Comparison of ENCODE assay signal across 18 cellular contexts in genomic region chr18:12608292-12608691, GRCh38. TPM values are rescaled to one million over a fixed set of nuclear protein-coding genes. Genes with fewer than 3 reads are reported as not detected.
DNase-seq lines count a peak whose midpoint lies in the region; ATAC-seq, FAIRE-seq and TF ChIP-seq lines count a peak whose summit lies in the region.
"Had no signal": no experiment of that assay in that cellular context is flagged by ENCODE, and none has a peak within 500 bp of the region (broad histone marks: within the 10 kb centered on the region; RNA-seq: fewer than 3 reads in every experiment).

No MANE protein-coding gene starts in this region.

- H3K27me3 ChIP-seq in bronchial epithelial cell (ENCODE audit: control insufficient read depth, insufficient read depth, low read length), result no peaks in the 10 kb centered on the region
- H3K27me3 ChIP-seq: body of pancreas, gastrocnemius medialis, vagina had no signal

- H3K36me3 ChIP-seq in bronchial epithelial cell (ENCODE audit: control insufficient read depth, insufficient read depth, low read length), result no peaks in the 10 kb centered on the region
- H3K36me3 ChIP-seq: gastrocnemius medialis, vagina had no signal

- FAIRE-seq in bronchial epithelial cell (lab: Jason Lieb, UNC), result no peak
- FAIRE-seq: GM12878 had no signal

- DNase-seq in AG10803 (ENCODE audit: low read depth) (peak; percentile 59), NCI-H460 (ENCODE audit: extremely low read depth, low read depth) (peak; percentile 13), bronchial epithelial cell (ENCODE audit: low read depth) (peak; percentile 91), fibroblast of villous mesenchyme (ENCODE audit: low read depth) (peak; percentile 57), NAMALWA (ENCODE audit: low spot score) (no peak), T-helper 1 cell (no peak), HPDE6-E6E7 (ENCODE audit: extremely low spot score) (no peak)
- DNase-seq: activated naive CD4-positive, alpha-beta T cell; body of pancreas; gastrocnemius medialis; H7; NCI-H1694 treated with DMSO at 0.1 percent for 48 hours; NCI-H446; SHP77 treated with DMSO at 0.1 percent for 48 hours; stimulated activated naive CD8-positive, alpha-beta T cell treated with anti-CD3 and anti-CD28 coated beads, Interleukin-15, amount 100 ng/mL, for 72 hours had no signal

- H3K4me3 ChIP-seq in AG10803 (ENCODE audit: low read length), result no peak overlapping the region
- no peak overlapping the region for H3K4me3 ChIP-seq in bronchial epithelial cell (ENCODE audit: low read depth, low read length)
- H3K4me3 ChIP-seq in fibroblast of villous mesenchyme (ENCODE audit: low read depth, low read length), result no peak overlapping the region
- H3K4me3 ChIP-seq: body of pancreas, gastrocnemius medialis, GM12878, vagina had no signal

- TF ChIP-seq CTCF in AG10803 (conservative IDR thresholded peaks at IDR 0.05; ENCODE audit: low read length) (no peak), bronchial epithelial cell (IDR thresholded peaks at IDR 0.05; ENCODE audit: insufficient read depth, low read length, severe bottlenecking) (no peak), fibroblast of villous mesenchyme (IDR thresholded peaks at IDR 0.05; ENCODE audit: insufficient read depth, low read depth, low read length) (no peak)

- no peak for ATAC-seq in GM18858 (IDR thresholded peaks at IDR 0.05; ENCODE audit: unreplicated experiment)
- ATAC-seq: body of pancreas; gastrocnemius medialis; GM12878; stimulated activated naive CD8-positive, alpha-beta T cell treated with anti-CD3 and anti-CD28 coated beads, Interleukin-15, amount 100 ng/mL, for 72 hours had no signal

RNA-seq across cellular contexts. Expression of gene SPIRE1, which starts 49.6 kb away (rescaled TPM):
- total RNA-seq in NCI-H460 (2014; rRNA removed; shearing (Covaris generic)), result 46.2 and 49.0 TPM in 2 replicates
- polyA plus RNA-seq in NCI-H460 (2014; cell fraction: nucleus; rRNA removed), result 16.9 and 24.6 TPM in 2 replicates
- total RNA-seq in bronchial epithelial cell (125 and 141 TPM in 2 replicates), fibroblast of villous mesenchyme (29.3 and 39.3 TPM in 2 replicates)

Comparison
In these comparisons a context has a peak if more than half of its experiments do, and no peak if none do; other contexts are left out.
1. DNase-seq: peak in AG10803 (single experiment), NCI-H460 (single experiment), bronchial epithelial cell (single experiment) and fibroblast of villous mesenchyme (single experiment); none in NAMALWA (single experiment), T-helper 1 cell (0 of 5) and HPDE6-E6E7 (single experiment).